In genomic region chr6:4125933-4126864, GRCh38 we compare ENCODE assay signal across 1 cellular context.
TF ChIP-seq lines count a peak whose summit lies in the region.

No MANE protein-coding gene starts in this region.

TF ChIP-seq in HepG2, 621 proteins besides CTCF, POLR2A, EP300 and RAD21 (continued from another document and continues in another):
- no peak for TF ChIP-seq ZBTB40 (IDR thresholded peaks at IDR 0.05)
- TF ChIP-seq ZBTB40 (CRISPR knock-in tag; IDR thresholded peaks at IDR 0.05): no peak
- TF ChIP-seq TGIF2 (CRISPR knock-in tag; IDR thresholded peaks at IDR 0.05): no peak
- TF ChIP-seq ZNF33A (CRISPR knock-in tag; IDR thresholded peaks at IDR 0.05; ENCODE audit: borderline replicate concordance): no peak
- 0 out of 2 replicates have a peak, but pooled peaks have one; percentile 50 for TF ChIP-seq MAFF (IDR thresholded peaks at IDR 0.05; ENCODE audit: low read depth, low read length)
- no peak for TF ChIP-seq THAP8 (CRISPR knock-in tag; IDR thresholded peaks at IDR 0.05; ENCODE audit: borderline replicate concordance)
- TF ChIP-seq KDM6A (CRISPR knock-in tag; IDR thresholded peaks at IDR 0.05; ENCODE audit: low read depth): no peak
- TF ChIP-seq THAP11 (CRISPR knock-in tag; IDR thresholded peaks at IDR 0.05): no peak
- TF ChIP-seq RFX1 (IDR thresholded peaks at IDR 0.05): no peak
- no peak for TF ChIP-seq ZNF646 (CRISPR knock-in tag; IDR thresholded peaks at IDR 0.05)
- TF ChIP-seq SAFB2 (CRISPR knock-in tag; IDR thresholded peaks at IDR 0.05; ENCODE audit: borderline replicate concordance, low read depth): no peak
- TF ChIP-seq RBAK (CRISPR knock-in tag; IDR thresholded peaks at IDR 0.05): no peak
- no peak for TF ChIP-seq FOXK2 (IDR thresholded peaks at IDR 0.05)
- no peak for TF ChIP-seq KMT2A (CRISPR knock-in tag; IDR thresholded peaks at IDR 0.05)
- TF ChIP-seq ATF3 (CRISPR knock-in tag; IDR thresholded peaks at IDR 0.05): peak; percentile 74
- TF ChIP-seq SCMH1 (CRISPR knock-in tag; IDR thresholded peaks at IDR 0.05; ENCODE audit: borderline replicate concordance): no peak
- TF ChIP-seq ZNF746 (CRISPR knock-in tag; IDR thresholded peaks at IDR 0.05): no peak
- TF ChIP-seq PHB2 (IDR thresholded peaks at IDR 0.05; ENCODE audit: partially characterized antibody): no peak
- TF ChIP-seq MIXL1 (CRISPR knock-in tag; IDR thresholded peaks at IDR 0.05): no peak
- no peak for TF ChIP-seq SIX4 (CRISPR knock-in tag; IDR thresholded peaks at IDR 0.05)
- no peak for TF ChIP-seq ZNF142 (CRISPR knock-in tag; IDR thresholded peaks at IDR 0.05)
- TF ChIP-seq HOXA9 (CRISPR knock-in tag; IDR thresholded peaks at IDR 0.05; ENCODE audit: borderline replicate concordance): no peak
- TF ChIP-seq E2F5 (CRISPR knock-in tag; conservative IDR thresholded peaks at IDR 0.05): no peak
- no peak for TF ChIP-seq NKX3-1 (CRISPR knock-in tag; IDR thresholded peaks at IDR 0.05)
- no peak for TF ChIP-seq HOXD1 (CRISPR knock-in tag; IDR thresholded peaks at IDR 0.05)
- no peak for TF ChIP-seq RBFOX2 (IDR thresholded peaks at IDR 0.05; ENCODE audit: low read depth, low read length)
- TF ChIP-seq ZNF276 (CRISPR knock-in tag; IDR thresholded peaks at IDR 0.05; ENCODE audit: low read depth): no peak
- no peak for TF ChIP-seq YY1 (IDR thresholded peaks at IDR 0.05; ENCODE audit: insufficient read depth, insufficient replicate concordance, low read depth, low read length)
- TF ChIP-seq ZNF703 (CRISPR knock-in tag; IDR thresholded peaks at IDR 0.05; ENCODE audit: borderline replicate concordance): no peak
- 0 out of 2 replicates have a peak, but pooled peaks have one; percentile 40 for TF ChIP-seq POGZ (CRISPR knock-in tag; IDR thresholded peaks at IDR 0.05)
- TF ChIP-seq CBX5 (CRISPR knock-in tag; IDR thresholded peaks at IDR 0.05; ENCODE audit: borderline replicate concordance): no peak
- no peak for TF ChIP-seq NFYC (CRISPR knock-in tag; IDR thresholded peaks at IDR 0.05)
